18 cellular contexts compared by ENCODE assay signal in genomic region chr4:138344064-138344463, GRCh38.
DNase-seq lines count a peak whose midpoint lies in the region; ATAC-seq, FAIRE-seq and TF ChIP-seq lines count a peak whose summit lies in the region.
"Had no signal": no experiment of that assay in that cellular context is flagged by ENCODE, and none has a peak within 500 bp of the region (broad histone marks: within the 10 kb centered on the region; RNA-seq: fewer than 3 reads in every experiment).

No MANE protein-coding gene starts in this region.

- H3K4me3 ChIP-seq in HL-60 (replicated peaks; ENCODE audit: insufficient read depth, low read length) (no peak overlapping the region), NB4 (ENCODE audit: low read depth, low read length) (no peak overlapping the region), GM12878 (no peak overlapping the region), mammary epithelial cell (replicated peaks in 1 of 3; ENCODE audit: insufficient read depth in 1 of 3, low read depth in 2 of 3, low read length in 3 of 3) (no peak overlapping the region)
- H3K4me3 ChIP-seq: MG63, SJCRH30 had no signal

- H3K4me1 ChIP-seq in GM12878 (ENCODE audit: control insufficient read depth, insufficient read depth, low read length) (peaks cover 7% of the 10 kb centered on the region), mammary epithelial cell (ENCODE audit: insufficient read depth, low read length) (peaks cover 18% of the 10 kb centered on the region)

- no peaks in the 10 kb centered on the region for H3K27me3 Mint-ChIP-seq in activated CD4-positive, alpha-beta T cell treated with anti-CD3 and anti-CD28 coated beads, Interleukin-2, amount 10 ng/mL, durations not matched to agents 24 days and 14 days

- H3K36me3 Mint-ChIP-seq in activated CD4-positive, alpha-beta T cell treated with anti-CD3 and anti-CD28 coated beads, Interleukin-2, amount 10 ng/mL, durations not matched to agents 24 days and 14 days (ENCODE audit: low read depth), result no peaks in the 10 kb centered on the region

- RAD21 ChIA-PET in GM12878 (lab: Charles Lee; ENCODE audit: unreplicated experiment), result interaction anchor here (0.7 kb wide), 1 partner anchor 60 kb away, joined by 3 read pairs; no protein-coding TSS in a partner anchor

- H3K27ac Mint-ChIP-seq in activated CD4-positive, alpha-beta T cell treated with anti-CD3 and anti-CD28 coated beads, Interleukin-2, amount 10 ng/mL, durations not matched to agents 24 days and 14 days, result no peak overlapping the region

- in situ Hi-C loops in GM12878 (cut with MboI) (no loop called here), mammary epithelial cell (cut with MboI; ENCODE audit: low sequenced_read_pairs in 2 of 2) (no loop called here)

- H3K9ac ChIP-seq in GM12878 (ENCODE audit: control insufficient read depth, insufficient read depth, low read length) (no peak overlapping the region), mammary epithelial cell (ENCODE audit: insufficient read depth, low read length) (no peak overlapping the region)

- no peak; the same call in 2 of the 3 replicates for ATAC-seq in GM12878
- ATAC-seq in GM18520 (IDR thresholded peaks at IDR 0.05; ENCODE audit: unreplicated experiment), result no peak

- TF ChIP-seq POLR2A in NB4 (IDR thresholded peaks at IDR 0.05; ENCODE audit: extremely low read depth, insufficient read length), result no peak
- no peak for TF ChIP-seq POLR2A in GM12878 (IDR thresholded peaks at IDR 0.05; ENCODE audit: low read depth, low read length)

- no peak for FAIRE-seq in GM12878 (lab: Jason Lieb, UNC)
- FAIRE-seq: GM12892, GM19239 had no signal

- H3K79me2 ChIP-seq in GM12878 (ENCODE audit: control insufficient read depth, insufficient read depth, low read length) (no peaks in the 10 kb centered on the region), mammary epithelial cell (ENCODE audit: insufficient read depth, low read length) (no peaks in the 10 kb centered on the region)

- H3K4me2 ChIP-seq in GM12878 (ENCODE audit: control insufficient read depth, insufficient read depth) (no peak overlapping the region), mammary epithelial cell (ENCODE audit: insufficient read depth, low read depth, low read length) (no peak overlapping the region)

- peaks cover 9% of the 10 kb centered on the region for H3K4me1 Mint-ChIP-seq in activated CD4-positive, alpha-beta T cell treated with anti-CD3 and anti-CD28 coated beads, Interleukin-2, amount 10 ng/mL, durations not matched to agents 24 days and 14 days

- H3K9me3 Mint-ChIP-seq in activated CD4-positive, alpha-beta T cell treated with anti-CD3 and anti-CD28 coated beads, Interleukin-2, amount 10 ng/mL, durations not matched to agents 24 days and 14 days, result no peaks in the 10 kb centered on the region

- BruUV-seq in GM12878 (replicated peaks; lab: Mats Ljungman, UMichigan), result no TSS peak
- BruUV-seq in mammary epithelial cell (replicated peaks; lab: Mats Ljungman, UMichigan), result no TSS peak

- peak; percentile 13 for DNase-seq in CD1c-positive myeloid dendritic cell (ENCODE audit: extremely low spot score)
- peak in 1 of 2 experiments; percentile 51 for DNase-seq in HL-60 (ENCODE audit: low read depth in 1 of 2, low spot score in 1 of 2)
- DNase-seq in NB4 (ENCODE audit: low read depth), result peak; percentile 65
- DNase-seq in GM12878 (ENCODE audit: low read depth, low spot score), result no peak
- no peak for DNase-seq in activated CD4-positive, alpha-beta T cell treated with anti-CD3 and anti-CD28 coated beads, Interleukin-2, amount 10 ng/mL, durations not matched to agents 24 days and 14 days
- DNase-seq in mammary epithelial cell, result no peak
- DNase-seq: DMS53, HCEC 1CT, KG1, MG63, NCI-H1417 treated with DMSO at 0.1 percent for 48 hours, NCI-H2081, NCI-H510A treated with DMSO at 0.1 percent for 48 hours, SJCRH30 had no signal

- CTCF ChIA-PET in GM12878 (lab: Yijun Ruan, JAX), result interaction anchor here (2.7 kb wide), 1 partner anchor 17 kb away, joined by 10 read pairs; no protein-coding TSS in a partner anchor
- CTCF ChIA-PET in mammary epithelial cell (lab: Charles Lee; ENCODE audit: low non-redundant PET), result interaction anchor here (0.7 kb wide), 1 partner anchor 142 kb away, joined by 3 read pairs; no protein-coding TSS in a partner anchor

- H3K4me3 Mint-ChIP-seq in activated CD4-positive, alpha-beta T cell treated with anti-CD3 and anti-CD28 coated beads, Interleukin-2, amount 10 ng/mL, durations not matched to agents 24 days and 14 days, result no peak overlapping the region

- TF ChIP-seq EP300 in GM12878 (IDR thresholded peaks at IDR 0.05; ENCODE audit: borderline replicate concordance in 1 of 2, control insufficient read depth in 1 of 2, low read depth in 2 of 2, low read length in 2 of 2), result no peak

- H2AFZ ChIP-seq in GM12878 (ENCODE audit: control insufficient read depth, low read depth, low read length), result no peak overlapping the region; the same call in 1 of the 2 replicates
- no peak overlapping the region for H2AFZ ChIP-seq in mammary epithelial cell (ENCODE audit: low read depth, low read length)

- WGBS in GM12878 (ENCODE audit: insufficient coverage, insufficient replicate concordance, low lambda C conversion rate, missing lambda C conversion rate), result 0% methylated on average over 1 of the region's 1 CpG
- WGBS in mammary epithelial cell (ENCODE audit: low coverage, missing lambda C conversion rate), result 87% methylated on average over 1 of the region's 1 CpG

- no peaks in the 10 kb centered on the region for H4K20me1 ChIP-seq in GM12878 (ENCODE audit: control insufficient read depth, insufficient read depth)
- no peaks in the 10 kb centered on the region for H4K20me1 ChIP-seq in mammary epithelial cell (ENCODE audit: insufficient read depth, low read length)

- dilution Hi-C loops in mammary epithelial cell (cut with HindIII; ENCODE audit: low sequenced_read_pairs), result no loop called here

- H3K27me3 ChIP-seq in HL-60 (ENCODE audit: insufficient read depth, poor library complexity, severe bottlenecking) (no peaks in the 10 kb centered on the region), GM12878 (replicated peaks in 1 of 2; ENCODE audit: control insufficient read depth in 2 of 2, insufficient read depth in 2 of 2, low read length in 1 of 2) (no peaks in the 10 kb centered on the region), mammary epithelial cell (ENCODE audit: insufficient read depth, low read length) (no peaks in the 10 kb centered on the region)
- H3K27me3 ChIP-seq: MG63, SJCRH30 had no signal

- intact Hi-C loops in GM12878 (cut with micrococcal nuclease; ENCODE audit: unreplicated experiment) (loop anchor here (5.0 kb wide), 2 partner anchors 102 to 152 kb away; partner anchors contain the start of gene SLC7A11), mammary epithelial cell (cut with micrococcal nuclease) (loop anchor here (5.0 kb wide), 1 partner anchor 53 kb away; no protein-coding TSS in a partner anchor)
- intact Hi-C loops in activated CD4-positive, alpha-beta T cell treated with anti-CD3 and anti-CD28 coated beads, Interleukin-2, amount 10 ng/mL, durations not matched to agents 24 days and 14 days (cut with micrococcal nuclease), result no loop called here

- no peak for TF ChIP-seq CTCF in HL-60 (IDR thresholded peaks at IDR 0.05; ENCODE audit: insufficient read depth, low read length)
- no peak for TF ChIP-seq CTCF in NB4 (IDR thresholded peaks at IDR 0.05; ENCODE audit: low read depth, low read length)
- TF ChIP-seq CTCF in GM12878 (IDR thresholded peaks at IDR 0.05 in 2 of 3, conservative IDR thresholded peaks at IDR 0.05 in 1 of 3; ENCODE audit: control insufficient read depth in 2 of 3, extremely low read depth in 1 of 3, insufficient read depth in 1 of 3, low read depth in 3 of 3, low read length in 3 of 3), result no peak
- TF ChIP-seq CTCF in mammary epithelial cell (conservative IDR thresholded peaks at IDR 0.05 in 1 of 2, IDR thresholded peaks at IDR 0.05 in 1 of 2; ENCODE audit: extremely low read depth in 1 of 2, insufficient read depth in 1 of 2, low read depth in 1 of 2, low read length in 2 of 2), result no peak

- peaks cover 2% of the 10 kb centered on the region; the same call in 2 of the 3 replicates for H3K9me3 ChIP-seq in GM12878 (replicated peaks; ENCODE audit: control insufficient read depth, insufficient read depth, low read length)
- H3K9me3 ChIP-seq in mammary epithelial cell (replicated peaks; ENCODE audit: insufficient read depth, low read length), result no peaks in the 10 kb centered on the region
- H3K9me3 ChIP-seq: MG63, SJCRH30 had no signal

- H3K36me3 ChIP-seq in GM12878 (ENCODE audit: control insufficient read depth in 2 of 2, insufficient read depth in 2 of 2, low read length in 1 of 2) (no peaks in the 10 kb centered on the region), mammary epithelial cell (ENCODE audit: insufficient read depth, low read length) (no peaks in the 10 kb centered on the region)
- H3K36me3 ChIP-seq: MG63, SJCRH30 had no signal

- TF ChIP-seq RAD21 in GM12878 (IDR thresholded peaks at IDR 0.05; ENCODE audit: insufficient read depth, low read depth, low read length), result no peak

- POLR2A ChIA-PET in GM12878 (lab: Charles Lee), result no interaction called here

- SMC1A ChIA-PET in GM12878 (lab: Charles Lee; ENCODE audit: uncharacterized antibody, unreplicated experiment), result interaction anchor here (0.9 to 7.1 kb wide), 8 partner anchors 8 to 102 kb away, joined by 3 to 56 read pairs (median 5); partner anchors contain the start of gene SLC7A11

- peak overlapping the region; percentile 50 for H3K27ac ChIP-seq in HL-60 (replicated peaks)
- peak overlapping the region; percentile 22; the same call in 1 of the 2 replicates for H3K27ac ChIP-seq in GM12878 (ENCODE audit: control insufficient read depth, insufficient read depth)
- H3K27ac ChIP-seq in mammary epithelial cell (ENCODE audit: insufficient read depth, low read depth, low read length), result no peak overlapping the region
- H3K27ac ChIP-seq: RWPE1, SJCRH30 had no signal

TF ChIP-seq in GM12878, 131 proteins besides CTCF, POLR2A, EP300 and RAD21:
- TF ChIP-seq LARP7 (IDR thresholded peaks at IDR 0.05) (no peak), RUNX3 (IDR thresholded peaks at IDR 0.05; ENCODE audit: low read length) (peak; percentile 65)

Comparison
In these comparisons a context has a peak if more than half of its experiments do, and no peak if none do; other contexts are left out.
1. DNase-seq: peak in CD1c-positive myeloid dendritic cell (single experiment) and NB4 (single experiment); none in GM12878 (single experiment), activated CD4-positive, alpha-beta T cell treated with anti-CD3 and anti-CD28 coated beads, Interleukin-2, amount 10 ng/mL, durations not matched to agents 24 days and 14 days (single experiment) and mammary epithelial cell (single experiment).